16 cellular contexts compared by ENCODE assay signal in genomic region chr11:59787255-59787588, GRCh38. TPM values are rescaled to one million over a fixed set of nuclear protein-coding genes. Genes with fewer than 3 reads are reported as not detected.
A peak's percentile ranks its signal among the peaks of the same experiment; 100 is the strongest.
DNase-seq lines count a peak whose midpoint lies in the region; TF ChIP-seq lines count a peak whose summit lies in the region.
"Had no signal": no experiment of that assay in that cellular context is flagged by ENCODE, and none has a peak within 500 bp of the region (broad histone marks: within the 10 kb centered on the region; RNA-seq: fewer than 3 reads in every experiment).

No MANE protein-coding gene starts in this region.

- no peak overlapping the region for H2BK15ac ChIP-seq in mesenchymal stem cell (ENCODE audit: low read depth, poor library complexity, severe bottlenecking)

- no peak overlapping the region for H4K91ac ChIP-seq in mesenchymal stem cell (ENCODE audit: low read length)

- H2AK5ac ChIP-seq in mesenchymal stem cell (ENCODE audit: low read length, severe bottlenecking): peak overlapping the region; percentile 33

- no peak overlapping the region for H3K23ac ChIP-seq in mesenchymal stem cell (ENCODE audit: low read length in 2 of 2)

- TF ChIP-seq CTCF in breast epithelium (IDR thresholded peaks at IDR 0.05) (no peak), MCF 10A (IDR thresholded peaks at IDR 0.05; ENCODE audit: unreplicated experiment) (no peak), brain microvascular endothelial cell (IDR thresholded peaks at IDR 0.05; ENCODE audit: low read depth, low read length, missing control alignments) (no peak), type B pancreatic cell (conservative IDR thresholded peaks at IDR 0.05) (no peak)

- H3K27ac Mint-ChIP-seq in MCF 10A (ENCODE audit: low read depth, unreplicated experiment) (no peak overlapping the region), type B pancreatic cell (peak overlapping the region; percentile 80)
- H3K27ac Mint-ChIP-seq: activated naive CD8-positive, alpha-beta T cell had no signal

- peaks cover 51% of the 10 kb centered on the region for H3K36me3 Mint-ChIP-seq in MCF 10A (ENCODE audit: insufficient read depth, unreplicated experiment)
- H3K36me3 Mint-ChIP-seq in type B pancreatic cell: peaks cover 15% of the 10 kb centered on the region

- TF ChIP-seq POLR2A in breast epithelium (IDR thresholded peaks at IDR 0.05): no peak

- POLR2A ChIA-PET in MCF 10A (lab: Yijun Ruan, JAX): interaction anchor here (1.0 to 5.8 kb wide), 8 partner anchors 9 to 118 kb away, joined by 3 to 40 read pairs (median 8); partner anchors contain the start of genes MRPL16, PATL1 and STX3

- H3K9ac ChIP-seq in mesenchymal stem cell (ENCODE audit: low read length): no peak overlapping the region
- H3K9ac ChIP-seq: KMS-11 had no signal

- no TSS peak for BruUV-seq in MCF 10A (replicated peaks; lab: Mats Ljungman, UMichigan)

- DNase-seq in breast epithelium (ENCODE audit: low spot score in 2 of 2): no peak
- DNase-seq in MCF 10A (ENCODE audit: unreplicated experiment): no peak
- DNase-seq in brain microvascular endothelial cell: no peak
- DNase-seq in mesenchymal stem cell: no peak
- no peak for DNase-seq in type B pancreatic cell (ENCODE audit: extremely low spot score, unreplicated experiment)
- no peak for DNase-seq in HUDEP-2 (lab: John Stamatoyannopoulos, UW; ENCODE audit: unreplicated experiment in 76 of 76)
- no peak for DNase-seq in mesenteric fat pad (ENCODE audit: low spot score)
- DNase-seq in NCI-H1436 treated with DMSO at 0.1 percent for 48 hours (lab: John Stamatoyannopoulos, UW): no peak
- DNase-seq: activated CD8-positive, alpha-beta memory T cell treated with anti-CD3 and anti-CD28 coated beads, Interleukin-2, amount 50 U/mL, for 4 hours; naive B cell; NCI-H1694 treated with DMSO at 0.1 percent for 48 hours; SHP77 treated with DMSO at 0.1 percent for 48 hours had no signal

- H3K14ac ChIP-seq in mesenchymal stem cell (ENCODE audit: low read length in 2 of 2): no peak overlapping the region

- H3K27me3 ChIP-seq in breast epithelium (no peaks in the 10 kb centered on the region), brain microvascular endothelial cell (replicated peaks) (no peaks in the 10 kb centered on the region), mesenchymal stem cell (ENCODE audit: control insufficient read depth in 1 of 2, insufficient read depth in 1 of 2, low read length in 2 of 2) (no peaks in the 10 kb centered on the region)
- H3K27me3 ChIP-seq: suprapubic skin had no signal

- no peak overlapping the region for H2BK5ac ChIP-seq in mesenchymal stem cell (ENCODE audit: low read depth, low read length, poor library complexity, severe bottlenecking)

- CTCF ChIA-PET in MCF 10A (lab: Yijun Ruan, JAX): interaction anchor here (0.6 to 6.9 kb wide), 9 partner anchors 9 to 503 kb away, joined by 3 to 47 read pairs (median 4); partner anchors contain the start of genes MRPL16 and STX3

- no peak overlapping the region for H3K4me2 ChIP-seq in mesenchymal stem cell (ENCODE audit: low read length, poor library complexity, severe bottlenecking)
- H3K4me2 ChIP-seq: KMS-11 had no signal

- no peak overlapping the region for H3K4me3 Mint-ChIP-seq in MCF 10A (ENCODE audit: unreplicated experiment)
- H3K4me3 Mint-ChIP-seq in type B pancreatic cell: no peak overlapping the region
- H3K4me3 Mint-ChIP-seq: activated naive CD8-positive, alpha-beta T cell had no signal

- H3K27me3 Mint-ChIP-seq in MCF 10A (ENCODE audit: insufficient read depth, unreplicated experiment) (no peaks in the 10 kb centered on the region), type B pancreatic cell (no peaks in the 10 kb centered on the region)
- H3K27me3 Mint-ChIP-seq: activated naive CD8-positive, alpha-beta T cell; naive B cell had no signal

- H4K8ac ChIP-seq in mesenchymal stem cell (ENCODE audit: low read length): peak overlapping the region; percentile 42

- H3K4me1 ChIP-seq in breast epithelium (peaks cover 0 to 15% of the 10 kb centered on the region in 2 donors), mesenchymal stem cell (ENCODE audit: control insufficient read depth, insufficient read depth, low read depth, low read length) (peaks cover 8% of the 10 kb centered on the region)

- WGBS in mesenchymal stem cell: 78% methylated on average over 4 of the region's 4 CpGs

- H3K9me3 ChIP-seq in breast epithelium: no peaks in the 10 kb centered on the region
- H3K9me3 ChIP-seq in mesenchymal stem cell (ENCODE audit: control insufficient read depth, low read length): no peaks in the 10 kb centered on the region
- H3K9me3 ChIP-seq: suprapubic skin had no signal

- H2BK12ac ChIP-seq in mesenchymal stem cell (ENCODE audit: low read length in 2 of 2): peak overlapping the region in 1 of 2 experiments; percentile 85

- H3K36me3 ChIP-seq in breast epithelium (no peaks in the 10 kb centered on the region), brain microvascular endothelial cell (replicated peaks) (peaks cover 19% of the 10 kb centered on the region), mesenchymal stem cell (ENCODE audit: control insufficient read depth in 1 of 2, insufficient read depth in 2 of 2, low read depth in 1 of 2, low read length in 2 of 2) (peaks cover 28 to 62% of the 10 kb centered on the region in 2 experiments)

- H3K27ac ChIP-seq in breast epithelium: peak overlapping the region; percentile 42 to 73
- peak overlapping the region; percentile 70 for H3K27ac ChIP-seq in brain microvascular endothelial cell
- H3K27ac ChIP-seq in mesenchymal stem cell (ENCODE audit: low read length, poor library complexity, severe bottlenecking): peak overlapping the region; percentile 45
- H3K27ac ChIP-seq: KMS-11, suprapubic skin had no signal

- peak overlapping the region in 1 of 2 experiments; percentile 54 for H3K4ac ChIP-seq in mesenchymal stem cell (ENCODE audit: low read depth in 1 of 2, low read length in 2 of 2)

- H3K4me1 Mint-ChIP-seq in MCF 10A (ENCODE audit: insufficient read depth, unreplicated experiment) (peaks cover 14% of the 10 kb centered on the region), type B pancreatic cell (ENCODE audit: unreplicated experiment) (peaks cover 5% of the 10 kb centered on the region)

- H3K9me3 Mint-ChIP-seq in MCF 10A (ENCODE audit: unreplicated experiment): no peaks in the 10 kb centered on the region
- peaks cover 5% of the 10 kb centered on the region for H3K9me3 Mint-ChIP-seq in type B pancreatic cell
- H3K9me3 Mint-ChIP-seq: naive B cell had no signal

- intact Hi-C loops in breast epithelium (cut with DNase I; ENCODE audit: low total_unique reads) (no loop called here), MCF 10A (cut with micrococcal nuclease) (no loop called here)

- H3K79me1 ChIP-seq in mesenchymal stem cell (replicated peaks; ENCODE audit: low read length, poor library complexity, severe bottlenecking): peaks cover 41% of the 10 kb centered on the region

- in situ Hi-C loops in brain microvascular endothelial cell (cut with HindIII; ENCODE audit: low pct_ligation_motif_present, low sequenced_read_pairs): no loop called here

- no peak overlapping the region for H2AFZ ChIP-seq in mesenchymal stem cell (ENCODE audit: low read depth, low read length)

- H3K4me3 ChIP-seq in breast epithelium (no peak overlapping the region), brain microvascular endothelial cell (ENCODE audit: low read depth, low read length) (no peak overlapping the region), mesenchymal stem cell (ENCODE audit: insufficient read depth in 1 of 2, low read depth in 1 of 2, low read length in 2 of 2) (no peak overlapping the region)
- H3K4me3 ChIP-seq: suprapubic skin had no signal

- H3K18ac ChIP-seq in mesenchymal stem cell (ENCODE audit: low read depth in 1 of 2, low read length in 2 of 2): peak overlapping the region; percentile 50 to 89

- H2BK120ac ChIP-seq in mesenchymal stem cell (ENCODE audit: low read depth, low read length): no peak overlapping the region

RNA-seq across cellular contexts. Expression of gene MRPL16, which starts 23.4 kb away (rescaled TPM):
- 10 to 100 TPM; 36.3 to 41.4 (median 37.4) TPM for total RNA-seq in breast epithelium
- total RNA-seq in MCF 10A (2022): 31.8 and 39.8 TPM in 2 replicates
- polyA plus RNA-seq in mesenchymal stem cell (2013, experiment 1 of 2): 45.5 TPM
- 44.5 TPM for polyA plus RNA-seq in mesenchymal stem cell (2013, experiment 2 of 2)
- total RNA-seq in type B pancreatic cell (ENCODE audit: low replicate concordance): 46.2 and 67.1 TPM in 2 replicates
- 39.5 TPM for total RNA-seq in mesenteric fat pad

RNA-seq across cellular contexts. Expression of gene STX3, which starts 32.0 kb away (rescaled TPM):
- total RNA-seq in breast epithelium (10 to 100 TPM; 32.2 to 58.8 (median 53.7) TPM), MCF 10A (2022) (12.1 and 22.1 TPM in 2 replicates), type B pancreatic cell (ENCODE audit: low replicate concordance) (44.6 and 75.8 TPM in 2 replicates), mesenteric fat pad (24.9 TPM)
- polyA plus RNA-seq in mesenchymal stem cell (2013, experiment 1 of 2): 27.5 TPM
- 27.8 TPM for polyA plus RNA-seq in mesenchymal stem cell (2013, experiment 2 of 2)

RNA-seq across cellular contexts. Expression of gene CBLIF, which starts 58.1 kb away (rescaled TPM):
- total RNA-seq in breast epithelium: not detected
- total RNA-seq in MCF 10A (2022): not detected in 2 replicates
- polyA plus RNA-seq in mesenchymal stem cell (2013, experiment 1 of 2): not detected
- not detected for polyA plus RNA-seq in mesenchymal stem cell (2013, experiment 2 of 2)
- total RNA-seq in type B pancreatic cell (ENCODE audit: low replicate concordance): 11.2 and 54.6 TPM in 2 replicates
- not detected for total RNA-seq in mesenteric fat pad
- total RNA-seq: dermis microvascular lymphatic vessel endothelial cell, suprapubic skin had no signal

Comparison
In these comparisons a context has a peak if more than half of its experiments do, and no peak if none do; other contexts are left out.
1. RNA of gene CBLIF, which starts 58.1 kb away (total RNA-seq): 11.2 to 54.6 TPM in type B pancreatic cell; not detected in breast epithelium, not detected in MCF 10A and not detected in mesenteric fat pad (single experiment); every median in the first group is over 10 times any median in the second.
2. Peak in every context shown above with its lines, with median percentiles within 50 percentile points of each other: H3K27ac ChIP-seq.